Comparison of ENCODE assay signal across 1 cellular context in the genomic region with DNA sequence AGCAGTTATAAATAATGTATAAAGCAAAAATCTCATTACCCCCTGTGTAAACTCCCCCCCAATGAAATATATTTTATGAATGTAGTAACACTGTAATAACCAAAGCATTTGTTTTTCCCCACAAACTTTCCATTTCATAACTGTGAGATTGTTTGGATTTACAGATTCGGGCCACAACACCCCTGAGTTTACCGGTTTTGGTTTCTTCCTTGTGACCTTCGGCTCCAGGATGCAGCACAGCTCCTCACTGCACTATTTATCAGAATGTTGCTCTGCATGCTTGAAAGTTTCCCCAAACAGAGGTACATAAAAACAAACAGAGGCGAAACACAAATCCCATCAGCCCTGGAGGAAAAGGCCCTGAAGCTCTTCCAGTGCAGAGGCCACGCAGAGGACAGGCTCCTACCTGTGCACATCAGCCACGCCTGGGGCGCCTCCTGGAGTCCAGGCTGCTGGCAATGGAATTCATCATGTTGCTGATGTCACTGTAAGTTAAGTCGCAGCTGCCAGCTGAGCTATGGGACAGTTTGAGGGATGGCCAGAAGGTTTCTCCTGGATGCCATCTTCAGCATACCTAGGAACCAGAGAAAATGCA.
TF ChIP-seq lines count a peak whose summit lies in the region.

No MANE protein-coding gene starts in this region.

TF ChIP-seq in K562, 482 proteins besides CTCF, POLR2A, EP300 and RAD21 (continued from another document and continues in another):
- no peak for TF ChIP-seq ZNF449 (CRISPR knock-in tag; IDR thresholded peaks at IDR 0.05)
- TF ChIP-seq GTF2F1 (IDR thresholded peaks at IDR 0.05; ENCODE audit: low read depth, low read length): no peak
- peak; percentile 15 for TF ChIP-seq ZFP36 (IDR thresholded peaks at IDR 0.05; ENCODE audit: low read depth, low read length, partially characterized antibody)
- TF ChIP-seq MAFF (IDR thresholded peaks at IDR 0.05; ENCODE audit: low read length): no peak
- no peak for TF ChIP-seq JUNB (CRISPR knock-in tag; conservative IDR thresholded peaks at IDR 0.05)
- TF ChIP-seq, protein P1, sequence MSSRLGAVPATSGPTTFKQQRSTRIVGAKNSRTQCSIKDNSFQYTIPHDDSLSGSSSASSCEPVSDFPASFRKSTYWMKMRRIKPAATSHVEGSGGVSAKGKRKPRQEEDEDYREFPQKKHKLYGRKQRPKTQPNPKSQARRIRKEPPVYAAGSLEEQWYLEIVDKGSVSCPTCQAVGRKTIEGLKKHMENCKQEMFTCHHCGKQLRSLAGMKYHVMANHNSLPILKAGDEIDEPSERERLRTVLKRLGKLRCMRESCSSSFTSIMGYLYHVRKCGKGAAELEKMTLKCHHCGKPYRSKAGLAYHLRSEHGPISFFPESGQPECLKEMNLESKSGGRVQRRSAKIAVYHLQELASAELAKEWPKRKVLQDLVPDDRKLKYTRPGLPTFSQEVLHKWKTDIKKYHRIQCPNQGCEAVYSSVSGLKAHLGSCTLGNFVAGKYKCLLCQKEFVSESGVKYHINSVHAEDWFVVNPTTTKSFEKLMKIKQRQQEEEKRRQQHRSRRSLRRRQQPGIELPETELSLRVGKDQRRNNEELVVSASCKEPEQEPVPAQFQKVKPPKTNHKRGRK (tag; IDR thresholded peaks at IDR 0.05): no peak
- no peak for TF ChIP-seq DDX20 (tag; IDR thresholded peaks at IDR 0.05; ENCODE audit: low read depth)
- no peak for TF ChIP-seq NRF1 (conservative IDR thresholded peaks at IDR 0.05 in 1 of 2, IDR thresholded peaks at IDR 0.05 in 1 of 2)
- TF ChIP-seq NONO (IDR thresholded peaks at IDR 0.05; ENCODE audit: low read depth in 2 of 2, low read length in 1 of 2): no peak
- TF ChIP-seq FOXJ3 (CRISPR knock-in tag; IDR thresholded peaks at IDR 0.05): no peak
- TF ChIP-seq RBM15 (IDR thresholded peaks at IDR 0.05; ENCODE audit: insufficient read depth, low read length): no peak
- no peak for TF ChIP-seq CBX5 (IDR thresholded peaks at IDR 0.05; ENCODE audit: borderline replicate concordance, low read depth)
- TF ChIP-seq ZNF347 (CRISPR knock-in tag; IDR thresholded peaks at IDR 0.05; ENCODE audit: low read depth): no peak
- TF ChIP-seq ZBTB43 (CRISPR knock-in tag; IDR thresholded peaks at IDR 0.05): no peak
- TF ChIP-seq NUFIP1 (IDR thresholded peaks at IDR 0.05; ENCODE audit: partially characterized antibody): no peak
- no peak for TF ChIP-seq PBX2 (CRISPR knock-in tag; IDR thresholded peaks at IDR 0.05; ENCODE audit: low read depth)
- no peak for TF ChIP-seq PBX2 (tag; conservative IDR thresholded peaks at IDR 0.05; ENCODE audit: low read depth)
- TF ChIP-seq, protein P2, sequence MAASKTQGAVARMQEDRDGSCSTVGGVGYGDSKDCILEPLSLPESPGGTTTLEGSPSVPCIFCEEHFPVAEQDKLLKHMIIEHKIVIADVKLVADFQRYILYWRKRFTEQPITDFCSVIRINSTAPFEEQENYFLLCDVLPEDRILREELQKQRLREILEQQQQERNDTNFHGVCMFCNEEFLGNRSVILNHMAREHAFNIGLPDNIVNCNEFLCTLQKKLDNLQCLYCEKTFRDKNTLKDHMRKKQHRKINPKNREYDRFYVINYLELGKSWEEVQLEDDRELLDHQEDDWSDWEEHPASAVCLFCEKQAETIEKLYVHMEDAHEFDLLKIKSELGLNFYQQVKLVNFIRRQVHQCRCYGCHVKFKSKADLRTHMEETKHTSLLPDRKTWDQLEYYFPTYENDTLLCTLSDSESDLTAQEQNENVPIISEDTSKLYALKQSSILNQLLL (CRISPR knock-in tag; IDR thresholded peaks at IDR 0.05; ENCODE audit: borderline replicate concordance): no peak
- no peak for TF ChIP-seq HMG20B (CRISPR knock-in tag; IDR thresholded peaks at IDR 0.05)
- TF ChIP-seq NR2C2 (CRISPR knock-in tag; IDR thresholded peaks at IDR 0.05): no peak
- peak; percentile 91 for TF ChIP-seq NR2C2 (tag; IDR thresholded peaks at IDR 0.05)
- no peak for TF ChIP-seq MCM3 (IDR thresholded peaks at IDR 0.05)
- TF ChIP-seq MIER1 (IDR thresholded peaks at IDR 0.05; ENCODE audit: low read depth): no peak
- TF ChIP-seq, protein P3, sequence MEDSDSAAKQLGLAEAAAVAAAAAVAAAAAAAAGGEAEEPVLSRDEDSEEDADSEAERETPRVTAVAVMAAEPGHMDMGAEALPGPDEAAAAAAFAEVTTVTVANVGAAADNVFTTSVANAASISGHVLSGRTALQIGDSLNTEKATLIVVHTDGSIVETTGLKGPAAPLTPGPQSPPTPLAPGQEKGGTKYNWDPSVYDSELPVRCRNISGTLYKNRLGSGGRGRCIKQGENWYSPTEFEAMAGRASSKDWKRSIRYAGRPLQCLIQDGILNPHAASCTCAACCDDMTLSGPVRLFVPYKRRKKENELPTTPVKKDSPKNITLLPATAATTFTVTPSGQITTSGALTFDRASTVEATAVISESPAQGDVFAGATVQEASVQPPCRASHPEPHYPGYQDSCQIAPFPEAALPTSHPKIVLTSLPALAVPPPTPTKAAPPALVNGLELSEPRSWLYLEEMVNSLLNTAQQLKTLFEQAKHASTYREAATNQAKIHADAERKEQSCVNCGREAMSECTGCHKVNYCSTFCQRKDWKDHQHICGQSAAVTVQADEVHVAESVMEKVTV (CRISPR knock-in tag; IDR thresholded peaks at IDR 0.05): peak; percentile 48; the same call in 1 of the 2 replicates
- peak; percentile 29; the same call in 1 of the 2 replicates for TF ChIP-seq CTBP1 (IDR thresholded peaks at IDR 0.05; ENCODE audit: borderline replicate concordance)
- no peak for TF ChIP-seq ZNF586 (CRISPR knock-in tag; conservative IDR thresholded peaks at IDR 0.05)
- TF ChIP-seq SMAD1 (IDR thresholded peaks at IDR 0.05; ENCODE audit: low read depth, low read length, partially characterized antibody): no peak
- peak; percentile 18; the same call in 1 of the 2 replicates for TF ChIP-seq ZNF263 (CRISPR knock-in tag; IDR thresholded peaks at IDR 0.05; ENCODE audit: borderline replicate concordance)
- peak; percentile 70 for TF ChIP-seq GABPA (tag; conservative IDR thresholded peaks at IDR 0.05; ENCODE audit: low read depth)
- TF ChIP-seq ZKSCAN8 (CRISPR knock-in tag; IDR thresholded peaks at IDR 0.05): no peak
- TF ChIP-seq CBFA2T3 (IDR thresholded peaks at IDR 0.05): no peak
- no peak for TF ChIP-seq CBX8 (IDR thresholded peaks at IDR 0.05; ENCODE audit: borderline replicate concordance, extremely low read depth, low read depth, low read length, poor library complexity, severe bottlenecking)
- TF ChIP-seq ZNF282 (CRISPR knock-in tag; IDR thresholded peaks at IDR 0.05): no peak
- no peak for TF ChIP-seq ETS2 (tag; IDR thresholded peaks at IDR 0.05; ENCODE audit: borderline replicate concordance, poor library complexity, severe bottlenecking)
- no peak for TF ChIP-seq SP1 (CRISPR knock-in tag; IDR thresholded peaks at IDR 0.05)
- no peak for TF ChIP-seq NFYB (IDR thresholded peaks at IDR 0.05; ENCODE audit: extremely low read depth, insufficient read length)
- TF ChIP-seq, protein P4, sequence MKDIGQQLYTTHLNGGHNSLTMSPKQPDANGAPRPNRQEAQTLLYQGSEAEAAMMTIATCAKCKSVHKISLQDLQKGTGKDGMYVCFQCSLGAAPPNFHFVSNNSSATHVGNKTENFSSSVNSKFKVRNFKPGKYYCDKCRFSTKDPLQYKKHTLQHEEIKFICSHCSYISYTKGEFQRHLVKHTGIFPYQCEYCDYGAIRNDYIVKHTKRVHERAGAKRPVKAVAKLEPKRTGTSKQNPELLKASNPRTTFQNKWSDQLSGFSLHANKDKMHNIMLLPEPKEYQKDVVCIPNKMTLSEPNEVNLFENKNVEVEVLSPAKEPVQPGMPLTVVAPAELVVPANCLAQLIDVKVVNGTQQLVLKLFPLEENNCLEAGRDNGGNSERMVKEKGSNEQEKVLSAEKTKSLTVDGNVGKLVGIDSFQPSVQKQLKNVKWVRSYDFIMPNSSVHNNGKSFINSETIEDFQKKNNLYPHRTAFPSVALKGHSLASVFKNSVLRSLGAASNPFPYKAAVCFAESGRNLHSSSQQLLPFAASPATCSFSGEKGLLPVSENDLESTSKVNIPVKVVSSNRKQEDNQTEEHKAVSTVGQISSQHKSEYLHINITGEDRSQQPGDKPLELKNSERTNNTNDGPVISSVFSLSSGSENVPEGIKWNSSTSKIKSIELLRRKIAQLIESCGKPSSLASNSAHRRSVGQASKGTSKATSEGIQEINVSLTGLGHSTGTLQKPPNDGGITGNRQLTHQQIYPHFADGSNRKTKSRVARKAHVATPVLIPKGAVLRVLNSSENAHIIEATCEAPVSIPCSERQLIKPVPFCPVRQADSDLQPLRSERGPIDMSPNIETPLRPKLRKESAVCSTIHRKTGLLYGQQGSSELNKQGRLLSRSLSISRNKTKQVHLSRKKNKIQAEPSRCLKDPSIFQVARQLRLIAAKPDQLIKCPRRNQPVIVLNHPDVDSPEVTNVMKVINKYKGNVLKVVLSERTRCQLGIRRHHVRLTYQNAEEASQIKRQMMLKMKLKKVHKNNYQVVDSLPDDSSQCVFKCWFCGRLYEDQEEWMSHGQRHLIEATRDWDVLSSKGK (CRISPR knock-in tag; IDR thresholded peaks at IDR 0.05): no peak
- TF ChIP-seq ETV1 (tag; conservative IDR thresholded peaks at IDR 0.05; ENCODE audit: low read depth): no peak
- no peak for TF ChIP-seq ZNF280B (CRISPR knock-in tag; IDR thresholded peaks at IDR 0.05)
- TF ChIP-seq, protein P5, sequence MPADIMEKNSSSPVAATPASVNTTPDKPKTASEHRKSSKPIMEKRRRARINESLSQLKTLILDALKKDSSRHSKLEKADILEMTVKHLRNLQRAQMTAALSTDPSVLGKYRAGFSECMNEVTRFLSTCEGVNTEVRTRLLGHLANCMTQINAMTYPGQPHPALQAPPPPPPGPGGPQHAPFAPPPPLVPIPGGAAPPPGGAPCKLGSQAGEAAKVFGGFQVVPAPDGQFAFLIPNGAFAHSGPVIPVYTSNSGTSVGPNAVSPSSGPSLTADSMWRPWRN (IDR thresholded peaks at IDR 0.05; ENCODE audit: low read depth): no peak
- no peak for TF ChIP-seq KAT7 (CRISPR knock-in tag; IDR thresholded peaks at IDR 0.05; ENCODE audit: borderline replicate concordance)
- TF ChIP-seq CCNT2 (IDR thresholded peaks at IDR 0.05; ENCODE audit: borderline replicate concordance, extremely low read depth, insufficient read length, low read depth, low read length): no peak
- TF ChIP-seq CREB3 (tag; conservative IDR thresholded peaks at IDR 0.05; ENCODE audit: low read depth): no peak
